9 cellular contexts compared by ENCODE assay signal in the genomic region with DNA sequence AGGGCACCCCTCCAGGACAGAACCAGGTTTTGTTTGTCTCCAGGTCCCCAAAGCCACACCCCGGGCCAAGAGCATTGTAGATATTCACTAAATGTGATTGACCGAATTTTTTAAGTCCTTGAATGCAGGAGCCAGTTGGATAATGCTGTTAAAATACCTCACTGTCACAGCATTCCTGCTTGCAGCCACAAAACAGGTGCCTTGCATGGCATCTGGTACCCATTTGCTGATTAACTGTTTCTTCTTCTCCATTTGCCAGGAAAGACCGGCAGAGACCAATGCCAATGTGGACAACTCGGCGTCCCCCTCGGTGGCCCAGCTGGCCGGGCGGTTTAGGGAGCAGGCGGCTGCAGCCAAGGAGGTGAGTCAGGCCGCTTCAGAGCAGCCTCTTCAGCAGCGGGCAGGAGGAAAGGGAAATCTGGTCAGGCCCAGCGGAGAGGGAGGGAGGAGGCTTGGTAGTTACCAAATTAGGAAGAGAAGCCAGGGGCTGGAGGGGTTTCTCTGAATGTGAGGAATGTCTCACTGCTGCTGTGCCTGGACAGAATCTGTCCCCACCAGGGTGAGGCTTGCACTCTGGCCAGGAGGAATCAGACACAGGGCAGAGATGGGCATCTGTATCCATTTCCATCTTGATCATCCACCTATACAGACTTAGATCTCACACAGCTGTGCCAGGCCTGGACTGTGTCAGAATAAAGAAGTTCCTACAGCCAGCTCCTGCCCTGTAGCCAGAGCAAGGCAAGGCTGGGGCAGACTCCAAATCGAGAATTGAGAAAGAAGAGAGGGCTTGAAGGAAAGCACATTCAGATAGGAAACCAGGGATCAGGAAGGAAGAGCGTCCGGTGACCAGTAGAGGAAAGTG. TPM values are rescaled to one million over a fixed set of nuclear protein-coding genes. Genes with fewer than 3 reads are reported as not detected.
DNase-seq lines count a peak whose midpoint lies in the region; TF ChIP-seq lines count a peak whose summit lies in the region.
"Had no signal": no experiment of that assay in that cellular context is flagged by ENCODE, and none has a peak within 500 bp of the region (broad histone marks: within the 10 kb centered on the region; RNA-seq: fewer than 3 reads in every experiment).

No MANE protein-coding gene starts in this region.

- peak overlapping the region; percentile 75 for H3K56ac ChIP-seq in mesendoderm (ENCODE audit: low read length)

- TF ChIP-seq POLR2A in tibial nerve (IDR thresholded peaks at IDR 0.05), result no peak

- no peaks in the 10 kb centered on the region for H3K9me3 ChIP-seq in tibial nerve

- no peak for TF ChIP-seq CTCF in coronary artery (IDR thresholded peaks at IDR 0.05)
- TF ChIP-seq CTCF in tibial nerve (IDR thresholded peaks at IDR 0.05), result no peak

- H3K27ac ChIP-seq in coronary artery, result peak overlapping the region; percentile 65 to 92
- H3K27ac ChIP-seq in mesendoderm (ENCODE audit: low read depth, low read length), result peak overlapping the region; percentile 51
- no peak overlapping the region for H3K27ac ChIP-seq in tibial nerve

- H3K4me3 ChIP-seq in coronary artery (peak overlapping the region; percentile 28), mesendoderm (ENCODE audit: low read length) (no peak overlapping the region), tibial nerve (no peak overlapping the region)

- H3K79me1 ChIP-seq in mesendoderm (ENCODE audit: low read length), result no peaks in the 10 kb centered on the region

- DNase-seq in AG20443 (ENCODE audit: low spot score) (peak; percentile 71), NCI-H446 (lab: John Stamatoyannopoulos, UW) (peak; percentile 52 to 77), coronary artery (ENCODE audit: low spot score) (no peak), mesendoderm (peak; percentile 97), NCI-H524 (lab: John Stamatoyannopoulos, UW) (no peak), GOT3 (lab: John Stamatoyannopoulos, UW) (no peak), tibial nerve (ENCODE audit: low spot score in 2 of 2) (no peak), OCI-M2 (lab: John Stamatoyannopoulos, UW; ENCODE audit: unreplicated experiment) (no peak)
- DNase-seq: DMS79 had no signal

- H4K8ac ChIP-seq in mesendoderm (ENCODE audit: low read depth, low read length), result no peak overlapping the region

- H2BK120ac ChIP-seq in mesendoderm (ENCODE audit: low read depth, low read length), result peak overlapping the region; percentile 6

- H2BK5ac ChIP-seq in mesendoderm (ENCODE audit: low read length), result peak overlapping the region; percentile 52

- no peaks in the 10 kb centered on the region for H3K36me3 ChIP-seq in mesendoderm (ENCODE audit: control insufficient read depth, insufficient read depth, low read length)
- no peaks in the 10 kb centered on the region for H3K36me3 ChIP-seq in tibial nerve

- H3K27me3 ChIP-seq in mesendoderm (ENCODE audit: insufficient read depth, low read length, poor library complexity), result no peaks in the 10 kb centered on the region
- H3K27me3 ChIP-seq in tibial nerve, result no peaks in the 10 kb centered on the region

- H3K4me2 ChIP-seq in mesendoderm (ENCODE audit: low read length), result no peak overlapping the region

- no peak overlapping the region for H3K23ac ChIP-seq in mesendoderm (ENCODE audit: low read length)

- no peak for TF ChIP-seq EP300 in tibial nerve (IDR thresholded peaks at IDR 0.05)

- no peaks in the 10 kb centered on the region for H3K79me2 ChIP-seq in mesendoderm (ENCODE audit: control insufficient read depth, insufficient read depth, low read length)

- H3K4ac ChIP-seq in mesendoderm (ENCODE audit: low read depth, low read length), result no peak overlapping the region

- no CpG with 5 or more reads among the region's 15 CpGs for WGBS in mesendoderm (ENCODE audit: extremely low coverage, insufficient coverage, low lambda C conversion rate)
- 63 to 66% methylated on average over 15 of the region's 15 CpGs for WGBS in tibial nerve, 2 donors

- H4K5ac ChIP-seq in mesendoderm (ENCODE audit: low read length), result no peak overlapping the region

- no peak overlapping the region for H2AK5ac ChIP-seq in mesendoderm (ENCODE audit: low read length)

- no peak overlapping the region for H2BK15ac ChIP-seq in mesendoderm (replicated peaks; ENCODE audit: low read depth)

- H3K18ac ChIP-seq in mesendoderm (ENCODE audit: low read length), result peak overlapping the region; percentile 63

- peak overlapping the region; percentile 26 for H3K9ac ChIP-seq in mesendoderm (ENCODE audit: low read length)

- H3K4me1 ChIP-seq in mesendoderm (ENCODE audit: control insufficient read depth, low read depth, low read length) (peaks cover 20% of the 10 kb centered on the region), tibial nerve (peaks cover 0 to 23% (median 3%) of the 10 kb centered on the region in 4 donors)

RNA-seq across cellular contexts. Expression of a gene that starts 37.9 kb away (rescaled TPM):
- 77.1 TPM for polyA plus RNA-seq in mesendoderm (2013, experiment 1 of 2)
- 72.5 TPM for polyA plus RNA-seq in mesendoderm (2013, experiment 2 of 2)
- total RNA-seq in tibial nerve, result 10 to 100 TPM; 50.1 to 76.0 (median 71.7) TPM

RNA-seq across cellular contexts. Expression of a gene that starts 53.8 kb away (rescaled TPM):
- 1.2 TPM for polyA plus RNA-seq in mesendoderm (2013, experiment 1 of 2)
- 1.2 TPM for polyA plus RNA-seq in mesendoderm (2013, experiment 2 of 2)
- 10 to 100 TPM; 10.0 to 17.7 (median 12.9) TPM for total RNA-seq in tibial nerve

Comparison
In these comparisons a context has a peak if more than half of its experiments do, and no peak if none do; other contexts are left out.
1. DNase-seq: peak in AG20443 (single experiment), NCI-H446 (2 of 2) and mesendoderm (single experiment); none in coronary artery (single experiment), NCI-H524 (0 of 2), GOT3 (single experiment), tibial nerve (0 of 2) and OCI-M2 (single experiment).
2. H3K27ac ChIP-seq: peak in coronary artery (2 of 2) and mesendoderm (single experiment); none in tibial nerve (0 of 4).